ENCODE assay signal across 8 cellular contexts in genomic region chr2:175181877-175182308, GRCh38. TPM values are rescaled to one million over a fixed set of nuclear protein-coding genes. Genes with fewer than 3 reads are reported as not detected.
A peak's percentile ranks its signal among the peaks of the same experiment; 100 is the strongest.
DNase-seq lines count a peak whose midpoint lies in the region; ATAC-seq and TF ChIP-seq lines count a peak whose summit lies in the region.

No MANE protein-coding gene starts in this region.

- H3K79me2 ChIP-seq in fibroblast of lung (ENCODE audit: control insufficient read depth, insufficient read depth, low read length) = peaks cover 32% of the 10 kb centered on the region

- TF ChIP-seq CTCF in RWPE2 (IDR thresholded peaks at IDR 0.05; ENCODE audit: poor library complexity, severe bottlenecking) (no peak), fibroblast of lung (conservative IDR thresholded peaks at IDR 0.05 in 1 of 2, IDR thresholded peaks at IDR 0.05 in 1 of 2; ENCODE audit: low read depth in 1 of 2, low read length in 2 of 2) (no peak)

- H3K4me1 ChIP-seq in RWPE2 (ENCODE audit: insufficient read depth, poor library complexity, severe bottlenecking) = no peaks in the 10 kb centered on the region
- peaks cover 2% of the 10 kb centered on the region for H3K4me1 ChIP-seq in fibroblast of lung (ENCODE audit: control insufficient read depth, extremely low read depth, insufficient read depth, low read length)

- H3K4me2 ChIP-seq in fibroblast of lung (ENCODE audit: extremely low read depth, insufficient read depth, low read length) = peak overlapping the region; percentile 66

- H3K27me3 ChIP-seq in RWPE2 (ENCODE audit: insufficient read depth, poor library complexity, severe bottlenecking) (no peaks in the 10 kb centered on the region), fibroblast of lung (ENCODE audit: control insufficient read depth, insufficient read depth, low read length) (no peaks in the 10 kb centered on the region)

- peak; percentile 1 for ATAC-seq in GM21381 (IDR thresholded peaks at IDR 0.05; ENCODE audit: unreplicated experiment)
- ATAC-seq in RWPE2 (ENCODE audit: low read depth) = no peak
- ATAC-seq in HG03108 (IDR thresholded peaks at IDR 0.05; ENCODE audit: unreplicated experiment) = no peak

- H3K9ac ChIP-seq in fibroblast of lung (ENCODE audit: insufficient read depth, low read length) = no peak overlapping the region

- H2AFZ ChIP-seq in fibroblast of lung (ENCODE audit: low read length) = peak overlapping the region; percentile 95

- no peaks in the 10 kb centered on the region for H4K20me1 ChIP-seq in fibroblast of lung (ENCODE audit: control insufficient read depth, extremely low read depth, insufficient read depth, low read length)

- no peaks in the 10 kb centered on the region for H3K9me3 ChIP-seq in RWPE2 (ENCODE audit: severe bottlenecking)
- H3K9me3 ChIP-seq in fibroblast of lung (ENCODE audit: control insufficient read depth, insufficient read depth, low read depth, low read length) = no peaks in the 10 kb centered on the region

- H3K27ac ChIP-seq in RWPE2 (ENCODE audit: poor library complexity, severe bottlenecking) = peak overlapping the region; percentile 64
- H3K27ac ChIP-seq in fibroblast of lung (ENCODE audit: insufficient read depth, low read length) = peak overlapping the region; percentile 67

- H3K36me3 ChIP-seq in RWPE2 (ENCODE audit: low read depth) = peaks cover 39% of the 10 kb centered on the region
- H3K36me3 ChIP-seq in fibroblast of lung (ENCODE audit: control insufficient read depth, insufficient read depth, low read length) = peaks cover 6% of the 10 kb centered on the region

- peak overlapping the region; percentile 62 for H3K4me3 ChIP-seq in RWPE2 (ENCODE audit: severe bottlenecking)
- peak overlapping the region; percentile 73 to 94 (median 80) for H3K4me3 ChIP-seq in fibroblast of lung (replicated peaks in 1 of 4; ENCODE audit: control extremely low read depth in 1 of 4, insufficient read depth in 1 of 4, low read depth in 3 of 4, low read length in 4 of 4)
- peak overlapping the region; percentile 95 for H3K4me3 ChIP-seq in skeletal muscle cell (ENCODE audit: low read depth, low read length)

- DNase-seq in RWPE2 (ENCODE audit: low spot score) (no peak), fibroblast of lung (ENCODE audit: low read depth in 2 of 2) (no peak), skeletal muscle cell (ENCODE audit: low read depth) (no peak), HCEC 1CT (no peak), DMS 273 (lab: John Stamatoyannopoulos, UW; ENCODE audit: unreplicated experiment) (no peak), DMS79 (lab: John Stamatoyannopoulos, UW) (no peak)

RNA-seq across cellular contexts. Expression of gene ATP5MC3, which starts 0.4 kb away (rescaled TPM):
- 63.9 and 74.0 TPM in 2 replicates for total RNA-seq in fibroblast of lung
- polyA plus RNA-seq in fibroblast of lung = 499 and 505 TPM in 2 replicates
- polyA plus RNA-seq in fibroblast of lung (2012) = 304 and 420 TPM in 2 replicates
- 70.6 and 122 TPM in 2 replicates for polyA minus RNA-seq in fibroblast of lung (ENCODE audit: low replicate concordance)

RNA-seq across cellular contexts. Expression of gene ATF2, which starts 13.9 kb away (rescaled TPM):
- 44.2 and 52.7 TPM in 2 replicates for total RNA-seq in fibroblast of lung
- 40.6 and 64.5 TPM in 2 replicates for polyA plus RNA-seq in fibroblast of lung
- polyA plus RNA-seq in fibroblast of lung (2012) = 14.8 and 24.9 TPM in 2 replicates
- polyA minus RNA-seq in fibroblast of lung (ENCODE audit: low replicate concordance) = 40.6 and 52.8 TPM in 2 replicates
